In genomic region chr22:37020192-37020479, GRCh38 we compare ENCODE assay signal across 2 cellular contexts.
TF ChIP-seq lines count a peak whose summit lies in the region.

No MANE protein-coding gene starts in this region.

TF ChIP-seq in HCT116, 20 proteins besides CTCF, POLR2A, EP300 and RAD21:
- peak; percentile 73 for TF ChIP-seq MAX (IDR thresholded peaks at IDR 0.05)
- peak; percentile 50 for TF ChIP-seq ZFX (IDR thresholded peaks at IDR 0.05)
- no peak for TF ChIP-seq ATF3 (IDR thresholded peaks at IDR 0.05)
- TF ChIP-seq SP1 (IDR thresholded peaks at IDR 0.05; ENCODE audit: low read depth): no peak
- no peak for TF ChIP-seq FOSL1 (IDR thresholded peaks at IDR 0.05; ENCODE audit: low read depth)
- no peak for TF ChIP-seq CBX3 (IDR thresholded peaks at IDR 0.05; ENCODE audit: low read depth)
- TF ChIP-seq REST (IDR thresholded peaks at IDR 0.05; ENCODE audit: low read depth): no peak
- TF ChIP-seq YY1 (IDR thresholded peaks at IDR 0.05; ENCODE audit: extremely low read depth, insufficient replicate concordance, low read depth, low read length): no peak

TF ChIP-seq in neural cell, 6 proteins besides CTCF, POLR2A, EP300 and RAD21:
- no peak for TF ChIP-seq REST (IDR thresholded peaks at IDR 0.05; ENCODE audit: borderline replicate concordance)
- no peak for TF ChIP-seq POLR2AphosphoS5 (IDR thresholded peaks at IDR 0.05)
- no peak for TF ChIP-seq EZH2 (IDR thresholded peaks at IDR 0.05; ENCODE audit: borderline replicate concordance, insufficient read depth, low read length, poor library complexity, severe bottlenecking)
- TF ChIP-seq MXI1 (conservative IDR thresholded peaks at IDR 0.05; ENCODE audit: poor library complexity, severe bottlenecking): no peak
- no peak for TF ChIP-seq SMC3 (conservative IDR thresholded peaks at IDR 0.05; ENCODE audit: poor library complexity)
- no peak for TF ChIP-seq TAF1 (IDR thresholded peaks at IDR 0.05; ENCODE audit: low read depth)
